ENCODE assay signal across 20 cellular contexts in genomic region chr4:137519406-137519805, GRCh38. TPM values are rescaled to one million over a fixed set of nuclear protein-coding genes. Genes with fewer than 3 reads are reported as not detected.
DNase-seq lines count a peak whose midpoint lies in the region; ATAC-seq and TF ChIP-seq lines count a peak whose summit lies in the region.
"Had no signal": no experiment of that assay in that cellular context is flagged by ENCODE, and none has a peak within 500 bp of the region (broad histone marks: within the 10 kb centered on the region; RNA-seq: fewer than 3 reads in every experiment).

No MANE protein-coding gene starts in this region.

- no peaks in the 10 kb centered on the region for H3K27me3 Mint-ChIP-seq in HFFc6 (ENCODE audit: insufficient read depth)
- H3K27me3 Mint-ChIP-seq: activated CD8-positive, alpha-beta T cell treated with anti-CD3 and anti-CD28 coated beads for 36 hours; CD4-positive, alpha-beta T cell; naive B cell had no signal

- no peaks in the 10 kb centered on the region for H3K27me3 ChIP-seq in adipocyte (replicated peaks; ENCODE audit: control insufficient read depth, insufficient read depth, low read length)
- H3K27me3 ChIP-seq in skeletal muscle satellite cell (ENCODE audit: control insufficient read depth, insufficient read depth, low read length): no peaks in the 10 kb centered on the region
- H3K27me3 ChIP-seq: gastrocnemius medialis, stomach had no signal

- peaks cover 49% of the 10 kb centered on the region for H3K36me3 ChIP-seq in adipocyte (ENCODE audit: control insufficient read depth, insufficient read depth, low read length, severe bottlenecking)
- H3K36me3 ChIP-seq in skeletal muscle satellite cell (ENCODE audit: insufficient read depth, low read length): peaks cover 28% of the 10 kb centered on the region
- H3K36me3 ChIP-seq: gastrocnemius medialis had no signal

- H3K4me3 ChIP-seq in adipocyte (ENCODE audit: low read length) (no peak overlapping the region), skeletal muscle satellite cell (ENCODE audit: low read length) (no peak overlapping the region)
- H3K4me3 ChIP-seq: gastrocnemius medialis, HAP-1, stomach had no signal

- peak overlapping the region; percentile 16 for H3K4me2 ChIP-seq in skeletal muscle satellite cell (ENCODE audit: low read length)

- peaks cover 66% of the 10 kb centered on the region for H3K4me1 Mint-ChIP-seq in HFFc6 (ENCODE audit: low read depth)
- H3K4me1 Mint-ChIP-seq: naive B cell had no signal

- H3K4me3 Mint-ChIP-seq in HFFc6: peak overlapping the region; percentile 76
- H3K4me3 Mint-ChIP-seq: activated CD8-positive, alpha-beta T cell treated with anti-CD3 and anti-CD28 coated beads for 36 hours; CD4-positive, alpha-beta T cell; naive B cell; T-helper 2 cell treated with Interferon-gamma antibody and Interleukin-4, amounts not matched to agents 5 μg/mL and 100 μg/mL, for 36 hours had no signal

- ATAC-seq in GM21390 (IDR thresholded peaks at IDR 0.05; ENCODE audit: unreplicated experiment): no peak
- ATAC-seq: activated CD8-positive, alpha-beta T cell treated with anti-CD3 and anti-CD28 coated beads for 36 hours; gastrocnemius medialis; right cardiac atrium had no signal

- H3K36me3 Mint-ChIP-seq in HFFc6 (ENCODE audit: low read depth): peaks cover 38% of the 10 kb centered on the region
- H3K36me3 Mint-ChIP-seq: naive B cell had no signal

- intact Hi-C loops in head of caudate nucleus (cut with DNase I): no loop called here

- H3K27ac Mint-ChIP-seq in HFFc6: peak overlapping the region; percentile 73
- H3K27ac Mint-ChIP-seq: activated CD8-positive, alpha-beta T cell treated with anti-CD3 and anti-CD28 coated beads for 36 hours; CD4-positive, alpha-beta T cell; naive B cell; T-helper 2 cell treated with Interferon-gamma antibody and Interleukin-4, amounts not matched to agents 5 μg/mL and 100 μg/mL, for 36 hours had no signal

- H3K4me1 ChIP-seq in adipocyte (ENCODE audit: control insufficient read depth, insufficient read depth, low read length) (peaks cover 48% of the 10 kb centered on the region), skeletal muscle satellite cell (ENCODE audit: control insufficient read depth, insufficient read depth, low read length) (peaks cover 22% of the 10 kb centered on the region)

- no peak for TF ChIP-seq CTCF in HFFc6 (IDR thresholded peaks at IDR 0.05)

- H3K9me3 ChIP-seq in adipocyte (ENCODE audit: control insufficient read depth, low read length) (no peaks in the 10 kb centered on the region), skeletal muscle satellite cell (replicated peaks; ENCODE audit: low read length) (no peaks in the 10 kb centered on the region)
- H3K9me3 ChIP-seq: gastrocnemius medialis, HAP-1, stomach had no signal

- H3K9me3 Mint-ChIP-seq in HFFc6: no peaks in the 10 kb centered on the region
- H3K9me3 Mint-ChIP-seq: activated CD8-positive, alpha-beta T cell treated with anti-CD3 and anti-CD28 coated beads for 36 hours; T-helper 2 cell treated with Interferon-gamma antibody and Interleukin-4, amounts not matched to agents 5 μg/mL and 100 μg/mL, for 36 hours had no signal

- DNase-seq in HFFc6: peak; percentile 68
- peak; percentile 81 for DNase-seq in adipocyte (ENCODE audit: low read depth)
- DNase-seq in fibroblast of peridontal ligament (ENCODE audit: extremely low read depth): peak; percentile 81
- DNase-seq in stimulated activated CD4-positive, alpha-beta T cell treated with anti-CD3 and anti-CD28 coated beads, Interleukin-2, amount 100 ng/mL, for 24 hours: no peak
- no peak for DNase-seq in head of caudate nucleus
- DNase-seq in effector CD4-positive, alpha-beta T cell: no peak
- DNase-seq: activated CD8-positive, alpha-beta T cell treated with anti-CD3 and anti-CD28 coated beads for 36 hours; activated gamma-delta T cell treated with Interleukin-2 at 50 U/mL for 16 hours; CD4-positive, alpha-beta T cell; gastrocnemius medialis; kidney; MV-4-11; naive B cell; NCI-H2227 treated with DMSO at 0.1 percent for 48 hours; right cardiac atrium; stomach had no signal

- H3K9ac ChIP-seq in adipocyte (ENCODE audit: low read length) (peak overlapping the region; percentile 61), skeletal muscle satellite cell (ENCODE audit: low read depth, low read length) (peak overlapping the region; percentile 42)

RNA-seq across cellular contexts. Expression of gene PCDH18, which starts 12.9 kb away (rescaled TPM):
- 10 to 100 TPM; 41.6 to 57.6 (median 53.9) TPM for total RNA-seq in HFFc6 (2021; fragmentation: NEBNext Ultra II Directional; extraction: Animal tissue kit (Norgen Biotek cat#: 25700))
- total RNA-seq in skeletal muscle satellite cell (2012; rRNA removed): 51.0 and 53.3 TPM in 2 replicates
- total RNA-seq: activated CD8-positive, alpha-beta T cell treated with anti-CD3 and anti-CD28 coated beads for 36 hours; CD4-positive, alpha-beta T cell had no signal

Comparison
In these comparisons a context has a peak if more than half of its experiments do, and no peak if none do; other contexts are left out.
1. DNase-seq: peak in HFFc6 (single experiment), adipocyte (single experiment) and fibroblast of peridontal ligament (single experiment); none in stimulated activated CD4-positive, alpha-beta T cell treated with anti-CD3 and anti-CD28 coated beads, Interleukin-2, amount 100 ng/mL, for 24 hours (0 of 2), head of caudate nucleus (0 of 42) and effector CD4-positive, alpha-beta T cell (single experiment).